15 cellular contexts compared by ENCODE assay signal in genomic region chr2:113896791-113897190, GRCh38. TPM values are rescaled to one million over a fixed set of nuclear protein-coding genes. Genes with fewer than 3 reads are reported as not detected.
DNase-seq lines count a peak whose midpoint lies in the region; ATAC-seq and TF ChIP-seq lines count a peak whose summit lies in the region.
"Had no signal": no experiment of that assay in that cellular context is flagged by ENCODE, and none has a peak within 500 bp of the region (broad histone marks: within the 10 kb centered on the region; RNA-seq: fewer than 3 reads in every experiment).

No MANE protein-coding gene starts in this region.

- ATAC-seq in left colon, result peak; percentile 59
- ATAC-seq in lower lobe of right lung, result no peak
- no peak for ATAC-seq in HG03439 (IDR thresholded peaks at IDR 0.05; ENCODE audit: unreplicated experiment)
- ATAC-seq: pancreas had no signal

- H3K27ac ChIP-seq in A673 (ENCODE audit: low read depth, low read length, poor library complexity, severe bottlenecking) (peak overlapping the region; percentile 91), lower lobe of right lung (no peak overlapping the region), brain microvascular endothelial cell (no peak overlapping the region)
- H3K27ac ChIP-seq: esophagus squamous epithelium, pancreas, SJCRH30 had no signal

- H3K27me3 Mint-ChIP-seq in activated naive CD8-positive, alpha-beta T cell, result no peaks in the 10 kb centered on the region

- H3K27me3 ChIP-seq in A673 (replicated peaks; ENCODE audit: insufficient read depth, low read depth, low read length, poor library complexity) (no peaks in the 10 kb centered on the region), lower lobe of right lung (ENCODE audit: low read depth) (no peaks in the 10 kb centered on the region), brain microvascular endothelial cell (replicated peaks) (no peaks in the 10 kb centered on the region)
- H3K27me3 ChIP-seq: esophagus squamous epithelium, pancreas, SJCRH30 had no signal

- in situ Hi-C loops in brain microvascular endothelial cell (cut with HindIII; ENCODE audit: low pct_ligation_motif_present, low sequenced_read_pairs), result no loop called here

- H3K36me3 ChIP-seq in A673 (ENCODE audit: insufficient read depth, low read length, poor library complexity, severe bottlenecking) (no peaks in the 10 kb centered on the region), lower lobe of right lung (no peaks in the 10 kb centered on the region), brain microvascular endothelial cell (replicated peaks) (no peaks in the 10 kb centered on the region)
- H3K36me3 ChIP-seq: esophagus squamous epithelium, pancreas, SJCRH30 had no signal

- intact Hi-C loops in A673 (cut with micrococcal nuclease; ENCODE audit: unreplicated experiment) (loop anchor here (5.0 kb wide), 1 partner anchor 46 kb away; no protein-coding TSS in a partner anchor), left colon (cut with DNase I, micrococcal nuclease) (no loop called here), lower lobe of right lung (cut with DNase I) (no loop called here)

- no TSS peak for BruUV-seq in A673 (replicated peaks; lab: Mats Ljungman, UMichigan)

- H3K4me3 Mint-ChIP-seq in activated naive CD8-positive, alpha-beta T cell, result peak overlapping the region; percentile 100

- peaks cover 18% of the 10 kb centered on the region for H3K36me3 Mint-ChIP-seq in activated naive CD8-positive, alpha-beta T cell

- CTCF ChIA-PET in A673 (lab: Charles Lee), result no interaction called here

- POLR2A ChIA-PET in A673 (lab: Charles Lee; ENCODE audit: low non-redundant PET), result no interaction called here

- H3K27ac Mint-ChIP-seq in activated naive CD8-positive, alpha-beta T cell, result peak overlapping the region; percentile 2

- TF ChIP-seq CTCF in A673 (conservative IDR thresholded peaks at IDR 0.05; ENCODE audit: low read depth, low read length) (no peak), lower lobe of right lung (IDR thresholded peaks at IDR 0.05) (no peak), brain microvascular endothelial cell (IDR thresholded peaks at IDR 0.05; ENCODE audit: low read depth, low read length, missing control alignments) (no peak)

- H3K4me1 ChIP-seq in A673 (ENCODE audit: insufficient read depth, low read length, poor library complexity, severe bottlenecking), result peaks cover 69% of the 10 kb centered on the region
- peaks cover 96% of the 10 kb centered on the region for H3K4me1 ChIP-seq in lower lobe of right lung

- no peaks in the 10 kb centered on the region for H3K9me3 ChIP-seq in A673 (ENCODE audit: low read depth, low read length, poor library complexity, severe bottlenecking)
- H3K9me3 ChIP-seq in lower lobe of right lung, result no peaks in the 10 kb centered on the region
- H3K9me3 ChIP-seq: esophagus squamous epithelium, pancreas, SJCRH30 had no signal

- H3K4me3 ChIP-seq in A673 (ENCODE audit: low read depth, low read length, poor library complexity, severe bottlenecking) (no peak overlapping the region), lower lobe of right lung (no peak overlapping the region), brain microvascular endothelial cell (ENCODE audit: low read depth, low read length) (no peak overlapping the region)
- H3K4me3 ChIP-seq: esophagus squamous epithelium, pancreas, SJCRH30 had no signal

- DNase-seq in A673 (ENCODE audit: low spot score) (no peak), EL (peak; percentile 32), left colon (no peak), NCI-H187 treated with DMSO at 0.1 percent for 48 hours (lab: John Stamatoyannopoulos, UW) (no peak), lower lobe of right lung (no peak), brain microvascular endothelial cell (no peak)
- DNase-seq: activated CD4-positive, alpha-beta T cell treated with anti-CD3 and anti-CD28 coated beads, Interleukin-2, amount 50 U/mL, for 1 hour; COR-L47; esophagus squamous epithelium; NCI-H69; pancreas; SJCRH30; stimulated activated CD4-positive, alpha-beta T cell treated with anti-CD3 and anti-CD28 coated beads, Interleukin-4, amount 100 ng/mL, for 24 hours had no signal

- no peaks in the 10 kb centered on the region for H3K9me3 Mint-ChIP-seq in activated naive CD8-positive, alpha-beta T cell (ENCODE audit: low read depth)

- H3K4me1 Mint-ChIP-seq in activated naive CD8-positive, alpha-beta T cell (ENCODE audit: low read depth), result peaks cover 96% of the 10 kb centered on the region

RNA-seq across cellular contexts. Expression of gene ACTR3, which starts 6.9 kb away (rescaled TPM):
- total RNA-seq in A673 (2021), result 282 and 340 TPM in 2 replicates
- total RNA-seq in left colon, result 100 to 1,000 TPM; 252 to 276 TPM
- 269 TPM for total RNA-seq in lower lobe of right lung
